ENCODE assay signal across 15 cellular contexts in the genomic region with DNA sequence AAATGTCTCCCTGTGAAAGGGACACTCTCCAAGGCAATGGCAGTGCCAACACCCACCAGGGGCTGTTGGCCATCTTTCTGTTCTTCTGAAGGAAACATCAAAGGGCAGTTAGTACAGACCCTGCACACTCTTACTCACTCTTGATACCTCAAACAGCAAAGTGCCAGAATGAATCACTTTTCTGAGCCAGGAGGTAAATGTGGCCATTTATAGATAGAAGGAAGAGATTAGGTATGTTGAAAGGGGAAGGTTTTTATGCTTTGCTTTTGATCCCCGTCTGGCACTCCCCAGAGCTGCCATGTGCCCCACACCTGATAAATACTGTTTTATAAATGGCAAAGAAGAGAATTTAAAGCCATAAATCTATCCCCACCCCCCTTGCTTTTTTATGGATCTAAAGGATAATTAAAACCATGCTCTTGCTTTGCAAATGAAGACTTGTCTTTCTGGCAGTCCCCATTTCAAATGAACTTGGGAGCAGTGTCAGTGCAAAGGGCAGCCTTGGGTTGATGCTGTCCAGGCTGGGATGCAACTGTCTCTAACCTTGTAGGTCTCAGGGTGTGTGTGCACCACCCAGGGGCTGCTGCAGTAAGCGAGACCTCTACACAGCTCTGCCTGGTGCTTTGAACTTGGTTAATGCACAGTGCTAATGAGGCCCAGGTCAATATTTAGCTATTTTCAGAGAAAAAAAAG.
A peak's percentile ranks its signal among the peaks of the same experiment; 100 is the strongest.
DNase-seq lines count a peak whose midpoint lies in the region; ATAC-seq and TF ChIP-seq lines count a peak whose summit lies in the region.
"Had no signal": no experiment of that assay in that cellular context is flagged by ENCODE, and none has a peak within 500 bp of the region (broad histone marks: within the 10 kb centered on the region; RNA-seq: fewer than 3 reads in every experiment).

No MANE protein-coding gene starts in this region.

- H3K36me3 ChIP-seq in CD8-positive, alpha-beta memory T cell (ENCODE audit: insufficient read depth, low read length) = no peaks in the 10 kb centered on the region
- peaks cover 0 to 3% of the 10 kb centered on the region in 2 experiments for H3K36me3 ChIP-seq in SK-N-SH (replicated peaks in 1 of 2; ENCODE audit: control insufficient read depth in 1 of 2, insufficient read depth in 2 of 2, low read length in 1 of 2)
- no peaks in the 10 kb centered on the region for H3K36me3 ChIP-seq in osteoblast (ENCODE audit: insufficient read depth, low read length)
- H3K36me3 ChIP-seq in aorta (ENCODE audit: control insufficient read depth in 1 of 2, insufficient read depth in 2 of 2, low read length in 1 of 2) = no peaks in the 10 kb centered on the region
- H3K36me3 ChIP-seq in hepatocyte (replicated peaks; ENCODE audit: insufficient read depth, low read depth) = no peaks in the 10 kb centered on the region
- H3K36me3 ChIP-seq: adrenal gland, left ventricle myocardium inferior had no signal

- H3K9me3 Mint-ChIP-seq in CD8-positive, alpha-beta memory T cell = peaks cover 4 to 14% (median 9%) of the 10 kb centered on the region in 5 donors

- no peak for TF ChIP-seq CTCF in SK-N-SH (IDR thresholded peaks at IDR 0.05)
- TF ChIP-seq CTCF in osteoblast (IDR thresholded peaks at IDR 0.05; ENCODE audit: extremely low read depth, low read depth, low read length) = no peak
- TF ChIP-seq CTCF in hepatocyte (IDR thresholded peaks at IDR 0.05; ENCODE audit: poor library complexity) = no peak

- H2AFZ ChIP-seq in SK-N-SH (ENCODE audit: low read depth) (no peak overlapping the region), osteoblast (ENCODE audit: low read length) (no peak overlapping the region), hepatocyte (no peak overlapping the region)

- POLR2A ChIA-PET in CD8-positive, alpha-beta memory T cell (lab: Charles Lee) = interaction anchor here (1.0 kb wide), 1 partner anchor 15 kb away, joined by 3 read pairs; no protein-coding TSS in a partner anchor
- POLR2A ChIA-PET in SK-N-SH (lab: Yijun Ruan, JAX) = no interaction called here

- H3K4me3 Mint-ChIP-seq in CD8-positive, alpha-beta memory T cell = peak overlapping the region in 1 of 7 donors; percentile 6

- CTCF ChIA-PET in CD8-positive, alpha-beta memory T cell (lab: Charles Lee) = interaction anchor here (0.9 kb wide), 1 partner anchor 12 kb away, joined by 3 read pairs; no protein-coding TSS in a partner anchor
- CTCF ChIA-PET in SK-N-SH (lab: Yijun Ruan, JAX) = interaction anchor here (1.0 to 1.5 kb wide), 4 partner anchors 14 to 251 kb away, joined by 3 to 6 read pairs (median 4); no protein-coding TSS in a partner anchor

- TF ChIP-seq EP300 in SK-N-SH (IDR thresholded peaks at IDR 0.05; ENCODE audit: borderline replicate concordance in 1 of 2, low read depth in 1 of 2, low read length in 1 of 2) = peak; percentile 17 to 71; a peak in 3 of 4 replicates

- no peaks in the 10 kb centered on the region for H3K27me3 ChIP-seq in CD8-positive, alpha-beta memory T cell (ENCODE audit: insufficient read depth, low read length, poor library complexity, severe bottlenecking)
- H3K27me3 ChIP-seq in SK-N-SH (ENCODE audit: insufficient read depth) (no peaks in the 10 kb centered on the region), osteoblast (ENCODE audit: insufficient read depth, low read length) (no peaks in the 10 kb centered on the region), aorta (ENCODE audit: control insufficient read depth in 1 of 2, insufficient read depth in 2 of 2, low read length in 1 of 2) (no peaks in the 10 kb centered on the region), hepatocyte (no peaks in the 10 kb centered on the region)
- H3K27me3 ChIP-seq: adrenal gland had no signal

- peak in 3 of 5 donors; percentile 9 to 49 (median 10) for DNase-seq in CD8-positive, alpha-beta memory T cell
- DNase-seq in SK-N-SH (peak; percentile 28), osteoblast (ENCODE audit: insufficient read length, low spot score, missing footprints) (peak; percentile 6), aorta (no peak), mucosa of gallbladder (ENCODE audit: low spot score) (no peak), hepatocyte (ENCODE audit: low spot score) (no peak), foreskin melanocyte (no peak)
- peak; percentile 7 for DNase-seq in activated gamma-delta T cell treated with anti-CD3 and anti-CD28 coated beads, Interleukin-2, amount 50 U/mL, for 16 hours (ENCODE audit: low read depth)
- DNase-seq: adrenal gland, GDM1, head of caudate nucleus, left ventricle myocardium inferior, NCI-H2107, small intestine, T-helper 9 cell had no signal

- no peaks in the 10 kb centered on the region for H3K9me2 ChIP-seq in SK-N-SH
- no peaks in the 10 kb centered on the region for H3K9me2 ChIP-seq in hepatocyte (replicated peaks; ENCODE audit: insufficient read depth)

- peaks cover 7% of the 10 kb centered on the region for H3K9me3 ChIP-seq in CD8-positive, alpha-beta memory T cell (ENCODE audit: low read length)
- peaks cover 9% of the 10 kb centered on the region; the same call in 1 of the 2 replicates for H3K9me3 ChIP-seq in SK-N-SH
- no peaks in the 10 kb centered on the region for H3K9me3 ChIP-seq in osteoblast (ENCODE audit: low read depth, low read length)
- H3K9me3 ChIP-seq in aorta (ENCODE audit: control insufficient read depth, low read length) = no peaks in the 10 kb centered on the region
- peaks cover 5% of the 10 kb centered on the region for H3K9me3 ChIP-seq in hepatocyte (ENCODE audit: low read depth)
- H3K9me3 ChIP-seq: adrenal gland had no signal

- H3K27me3 Mint-ChIP-seq in CD8-positive, alpha-beta memory T cell = no peaks in the 10 kb centered on the region

- H4K20me1 ChIP-seq in SK-N-SH (ENCODE audit: insufficient read depth) = no peaks in the 10 kb centered on the region
- H4K20me1 ChIP-seq in osteoblast (ENCODE audit: insufficient read depth, low read length) = no peaks in the 10 kb centered on the region
- H4K20me1 ChIP-seq in hepatocyte (ENCODE audit: insufficient read depth, poor library complexity, severe bottlenecking) = no peaks in the 10 kb centered on the region

- no peak overlapping the region for H3K4me3 ChIP-seq in CD8-positive, alpha-beta memory T cell (ENCODE audit: low read length)
- H3K4me3 ChIP-seq in SK-N-SH (ENCODE audit: low read depth in 2 of 2, low read length in 1 of 2) (no peak overlapping the region), osteoblast (ENCODE audit: insufficient read depth, low read length) (no peak overlapping the region), aorta (ENCODE audit: low read length in 2 of 2) (no peak overlapping the region), hepatocyte (no peak overlapping the region)
- H3K4me3 ChIP-seq: adrenal gland, left ventricle myocardium inferior had no signal

- peaks cover 16% of the 10 kb centered on the region for H3K4me1 ChIP-seq in CD8-positive, alpha-beta memory T cell (ENCODE audit: insufficient read depth, low read length)
- H3K4me1 ChIP-seq in SK-N-SH (ENCODE audit: control insufficient read depth in 1 of 2, insufficient read depth in 2 of 2, low read depth in 1 of 2, low read length in 1 of 2) (peaks cover 0 to 11% of the 10 kb centered on the region in 2 experiments; a peak in 2 of 4 replicates), osteoblast (ENCODE audit: insufficient read depth, low read length) (no peaks in the 10 kb centered on the region), aorta (ENCODE audit: control insufficient read depth in 1 of 2, insufficient read depth in 2 of 2, low read length in 2 of 2) (no peaks in the 10 kb centered on the region), hepatocyte (ENCODE audit: insufficient read depth) (no peaks in the 10 kb centered on the region)
- H3K4me1 ChIP-seq: adrenal gland had no signal

- peak overlapping the region in 7 of 8 donors; percentile 48 to 88 (median 78) for H3K27ac Mint-ChIP-seq in CD8-positive, alpha-beta memory T cell

- intact Hi-C loops in aorta (cut with DNase I) = no loop called here

- H3K4me2 ChIP-seq in SK-N-SH = no peak overlapping the region
- no peak overlapping the region for H3K4me2 ChIP-seq in osteoblast (ENCODE audit: insufficient read depth, low read length)
- no peak overlapping the region for H3K4me2 ChIP-seq in hepatocyte

- no peak overlapping the region for H3K27ac ChIP-seq in CD8-positive, alpha-beta memory T cell (ENCODE audit: low read depth, low read length)
- H3K27ac ChIP-seq in SK-N-SH (ENCODE audit: low read depth in 2 of 2, low read length in 1 of 2) (peak overlapping the region in 1 of 2 experiments; percentile 85; a peak in 2 of 4 replicates), osteoblast (ENCODE audit: low read depth, low read length) (no peak overlapping the region), aorta (ENCODE audit: low read depth in 1 of 2, low read length in 2 of 2) (no peak overlapping the region), hepatocyte (no peak overlapping the region)
- H3K27ac ChIP-seq: adrenal gland, left ventricle myocardium inferior had no signal

- peaks cover 27 to 44% (median 44%) of the 10 kb centered on the region in 3 donors for H3K4me1 Mint-ChIP-seq in CD8-positive, alpha-beta memory T cell

- H3K36me3 Mint-ChIP-seq in CD8-positive, alpha-beta memory T cell = peaks cover 0 to 25% (median 0%) of the 10 kb centered on the region in 3 donors

- peaks cover 13% of the 10 kb centered on the region for H3F3A ChIP-seq in SK-N-SH (replicated peaks; ENCODE audit: insufficient read depth)

- no peak for ATAC-seq in aorta (ENCODE audit: low FRiP score)

- H3K79me2 ChIP-seq in SK-N-SH (ENCODE audit: insufficient read depth) = no peaks in the 10 kb centered on the region
- no peaks in the 10 kb centered on the region for H3K79me2 ChIP-seq in osteoblast (ENCODE audit: insufficient read depth, low read length)
- H3K79me2 ChIP-seq in hepatocyte = no peaks in the 10 kb centered on the region

- TF ChIP-seq RAD21 in SK-N-SH (IDR thresholded peaks at IDR 0.05; ENCODE audit: low read length) = peak; percentile 44

- H3K9ac ChIP-seq in SK-N-SH = no peak overlapping the region

- WGBS in SK-N-SH (ENCODE audit: low lambda C conversion rate) = 64% methylated on average over 2 of the region's 2 CpGs
- 70 to 71% methylated on average over 2 of the region's 2 CpGs for WGBS in aorta, 2 donors
- 49% methylated on average over 2 of the region's 2 CpGs for WGBS in hepatocyte (ENCODE audit: low lambda C conversion rate, missing lambda C conversion rate)

TF ChIP-seq in SK-N-SH, 30 proteins besides CTCF, POLR2A, EP300 and RAD21 (continues in another document):
- TF ChIP-seq TCF12 (IDR thresholded peaks at IDR 0.05) (peak; percentile 56; the same call in 1 of the 2 replicates), GATA2 (CRISPR knock-in tag; IDR thresholded peaks at IDR 0.05) (peak; percentile 60; the same call in 1 of the 2 replicates), NFIC (IDR thresholded peaks at IDR 0.05; ENCODE audit: borderline replicate concordance) (peak; percentile 16; the same call in 1 of the 2 replicates), MXI1 (IDR thresholded peaks at IDR 0.05; ENCODE audit: low read depth, low read length) (peak; percentile 31; the same call in 1 of the 2 replicates), CHD2 (IDR thresholded peaks at IDR 0.05; ENCODE audit: low read length, partially characterized antibody) (peak; percentile 13), POLR2AphosphoS5 (IDR thresholded peaks at IDR 0.05; ENCODE audit: low read depth, low read length) (no peak), SMC3 (IDR thresholded peaks at IDR 0.05; ENCODE audit: low read depth, low read length) (peak; percentile 24; the same call in 1 of the 2 replicates), SIN3A (IDR thresholded peaks at IDR 0.05; ENCODE audit: borderline replicate concordance, low read depth, low read length) (no peak)

Comparison
In these comparisons a context has a peak if more than half of its experiments do, and no peak if none do; other contexts are left out.
1. DNase-seq: peak in CD8-positive, alpha-beta memory T cell (3 of 5), SK-N-SH (single experiment), activated gamma-delta T cell treated with anti-CD3 and anti-CD28 coated beads, Interleukin-2, amount 50 U/mL, for 16 hours (single experiment) and osteoblast (single experiment); none in aorta (0 of 2), mucosa of gallbladder (single experiment), hepatocyte (single experiment) and foreskin melanocyte (single experiment).